Comparison of ENCODE assay signal across 21 cellular contexts in the genomic region with DNA sequence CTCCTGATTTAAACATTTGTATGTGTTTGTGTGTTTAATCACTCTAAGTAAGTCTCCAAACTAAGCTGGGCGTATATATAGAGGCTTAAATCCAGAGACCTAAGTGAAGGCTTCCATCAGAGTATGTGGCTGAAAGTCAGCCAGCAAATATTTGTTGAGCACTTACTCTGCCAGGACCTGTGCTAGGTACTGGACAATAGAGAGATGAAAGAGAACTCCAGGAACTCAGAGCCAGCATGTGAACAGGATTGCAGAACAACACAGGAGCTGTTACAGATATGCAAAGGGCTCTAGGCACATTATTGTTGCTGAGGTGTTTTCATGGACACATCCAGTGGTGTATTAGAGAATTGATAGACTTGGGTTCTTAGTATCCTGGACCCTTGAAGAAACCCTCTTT. TPM values are rescaled to one million over a fixed set of nuclear protein-coding genes. Genes with fewer than 3 reads are reported as not detected.
DNase-seq lines count a peak whose midpoint lies in the region; ATAC-seq, FAIRE-seq and TF ChIP-seq lines count a peak whose summit lies in the region.
"Had no signal": no experiment of that assay in that cellular context is flagged by ENCODE, and none has a peak within 500 bp of the region (broad histone marks: within the 10 kb centered on the region; RNA-seq: fewer than 3 reads in every experiment).

No MANE protein-coding gene starts in this region.

- no peak overlapping the region for H3K4me3 Mint-ChIP-seq in memory B cell
- H3K4me3 Mint-ChIP-seq: B cell, HFFc6 had no signal

- no peak overlapping the region for H3K9ac ChIP-seq in H1 (replicated peaks in 1 of 4; ENCODE audit: extremely low read depth in 1 of 4, low read depth in 3 of 4, low read length in 3 of 4)

- H3K4me1 ChIP-seq in H1 (replicated peaks in 1 of 4; ENCODE audit: control insufficient read depth in 3 of 4, insufficient read depth in 4 of 4, low read length in 3 of 4) (peaks cover 5 to 12% (median 9%) of the 10 kb centered on the region in 4 experiments; a peak in 6 of 7 replicates), upper lobe of right lung (no peaks in the 10 kb centered on the region)
- H3K4me1 ChIP-seq: SJSA1 had no signal

- H3K9me3 ChIP-seq in H1 (ENCODE audit: insufficient read depth in 2 of 2, low read depth in 1 of 2, low read length in 1 of 2), result no peaks in the 10 kb centered on the region
- no peaks in the 10 kb centered on the region for H3K9me3 ChIP-seq in upper lobe of right lung
- H3K9me3 ChIP-seq: MG63, SJSA1 had no signal

- H2AFZ ChIP-seq in H1 (ENCODE audit: low read length), result no peak overlapping the region

- no peak overlapping the region for H2AK5ac ChIP-seq in H1 (ENCODE audit: low read depth, low read length)

- H3K4ac ChIP-seq in H1 (replicated peaks; ENCODE audit: insufficient read length, low read depth, low read length), result no peak overlapping the region

- H3K4me3 ChIP-seq in H1 (ENCODE audit: extremely low read depth in 1 of 4, insufficient read depth in 2 of 4, low read depth in 3 of 4, low read length in 4 of 4) (no peak overlapping the region), upper lobe of right lung (no peak overlapping the region)
- H3K4me3 ChIP-seq: MG63, SJSA1 had no signal

- H3K4me2 ChIP-seq in H1 (ENCODE audit: insufficient read depth in 1 of 2, low read depth in 2 of 2, low read length in 2 of 2), result peak overlapping the region; percentile 4; a peak in 1 of 4 replicates

- POLR2A ChIA-PET in H1 (lab: Charles Lee; ENCODE audit: partially characterized antibody), result interaction anchor here (2.9 kb wide), 1 partner anchor 10 kb away, joined by 11 read pairs; no protein-coding TSS in a partner anchor

- H3K14ac ChIP-seq in H1 (ENCODE audit: insufficient read length), result no peak overlapping the region

- H3K27ac Mint-ChIP-seq in activated naive CD4-positive, alpha-beta T cell treated with anti-CD3 and anti-CD28 coated beads, Interleukin-2, amount 50 U/mL, for 72 hours, result peak overlapping the region; percentile 25 to 48
- H3K27ac Mint-ChIP-seq in memory B cell, result peak overlapping the region; percentile 40
- H3K27ac Mint-ChIP-seq: B cell, HFFc6 had no signal

- H3K27me3 Mint-ChIP-seq in memory B cell, result no peaks in the 10 kb centered on the region
- H3K27me3 Mint-ChIP-seq: B cell, IgD-negative memory B cell had no signal

- H4K5ac ChIP-seq in H1 (ENCODE audit: insufficient read length, low read depth, low read length), result no peak overlapping the region

- TF ChIP-seq POLR2A in H1 (IDR thresholded peaks at IDR 0.05; ENCODE audit: control extremely low read depth in 1 of 2, low read depth in 2 of 2, low read length in 2 of 2), result no peak

- no peaks in the 10 kb centered on the region for H4K20me1 ChIP-seq in H1 (replicated peaks in 1 of 2; ENCODE audit: control insufficient read depth in 1 of 2, insufficient read depth in 2 of 2, low read length in 2 of 2)

- no peak for TF ChIP-seq RAD21 in H1 (IDR thresholded peaks at IDR 0.05 in 1 of 2, conservative IDR thresholded peaks at IDR 0.05 in 1 of 2; ENCODE audit: low read depth in 2 of 2, low read length in 2 of 2)

- no peaks in the 10 kb centered on the region for H3K36me3 ChIP-seq in H1 (ENCODE audit: control insufficient read depth in 2 of 4, insufficient read depth in 4 of 4, low read length in 3 of 4)
- H3K36me3 ChIP-seq in upper lobe of right lung, result peaks cover 6% of the 10 kb centered on the region

- peak; percentile 42 for FAIRE-seq in H1 (lab: Jason Lieb, UNC)
- FAIRE-seq: H54 had no signal

- H4K8ac ChIP-seq in H1 (ENCODE audit: extremely low read depth, insufficient read depth, low read length), result no peak overlapping the region

- no peaks in the 10 kb centered on the region for H3K4me1 Mint-ChIP-seq in memory B cell

- no peak for ATAC-seq in activated naive CD4-positive, alpha-beta T cell treated with anti-CD3 and anti-CD28 coated beads, Interleukin-2, amount 50 U/mL, for 72 hours
- ATAC-seq in memory B cell (ENCODE audit: low read depth) (no peak), upper lobe of right lung (peak; percentile 62)
- ATAC-seq: Panc1 had no signal

- H3K79me2 ChIP-seq in H1 (ENCODE audit: control insufficient read depth in 1 of 2, insufficient read depth in 2 of 2, low read length in 2 of 2), result no peaks in the 10 kb centered on the region

- no peak for TF ChIP-seq CTCF in H1 (IDR thresholded peaks at IDR 0.05; ENCODE audit: control extremely low read depth in 1 of 3, insufficient read depth in 1 of 3, low read depth in 1 of 3, low read length in 3 of 3)
- TF ChIP-seq CTCF in upper lobe of right lung (IDR thresholded peaks at IDR 0.05), result no peak

- H3K36me3 Mint-ChIP-seq in activated naive CD4-positive, alpha-beta T cell treated with anti-CD3 and anti-CD28 coated beads, Interleukin-2, amount 50 U/mL, for 72 hours, result no peaks in the 10 kb centered on the region
- peaks cover 8% of the 10 kb centered on the region for H3K36me3 Mint-ChIP-seq in memory B cell
- H3K36me3 Mint-ChIP-seq: IgD-negative memory B cell had no signal

- no peak overlapping the region for H3K56ac ChIP-seq in H1 (replicated peaks; ENCODE audit: insufficient read length, low read depth, low read length)

- 69% methylated on average over 1 of the region's 1 CpG; no CpG with 5 or more reads in 1 of the 2 experiments for WGBS in H1 (ENCODE audit: extremely low coverage in 1 of 2, insufficient coverage in 1 of 2, insufficient read length in 1 of 2, insufficient replicate concordance in 2 of 2, low coverage in 1 of 2, low lambda C conversion rate in 2 of 2, missing lambda C conversion rate in 1 of 2), 2 experiments

- no peak overlapping the region for H2BK5ac ChIP-seq in H1 (ENCODE audit: low read depth, low read length)

- H3K9me3 Mint-ChIP-seq in activated naive CD4-positive, alpha-beta T cell treated with anti-CD3 and anti-CD28 coated beads, Interleukin-2, amount 50 U/mL, for 72 hours, result no peaks in the 10 kb centered on the region
- H3K9me3 Mint-ChIP-seq in memory B cell, result no peaks in the 10 kb centered on the region
- H3K9me3 Mint-ChIP-seq: HFFc6 had no signal

- H3K27ac ChIP-seq in H1 (ENCODE audit: low read depth, low read length) (no peak overlapping the region), upper lobe of right lung (no peak overlapping the region)
- H3K27ac ChIP-seq: 22Rv1, SJSA1 had no signal

- CTCF ChIA-PET in H1 (lab: Charles Lee; ENCODE audit: partially characterized antibody), result interaction anchor here (0.7 to 1.8 kb wide), 7 partner anchors 10 to 160 kb away, joined by 3 to 6 read pairs (median 4); a partner anchor contains a TSS

- no peaks in the 10 kb centered on the region for H3K23me2 ChIP-seq in H1 (ENCODE audit: low read depth, low read length)

- TF ChIP-seq EP300 in H1 (IDR thresholded peaks at IDR 0.05; ENCODE audit: borderline replicate concordance in 1 of 2, low read depth in 2 of 2, low read length in 2 of 2), result no peak

- H2BK20ac ChIP-seq in H1 (ENCODE audit: low read length), result no peak overlapping the region

- intact Hi-C loops in upper lobe of right lung (cut with DNase I) (no loop called here), head of caudate nucleus (cut with DNase I) (loop anchor here (5.0 to 10.0 kb wide), 2 partner anchors 82 to 155 kb away; a partner anchor contains a TSS)

- no peak overlapping the region for H2BK120ac ChIP-seq in H1 (replicated peaks; ENCODE audit: low read depth, low read length)

- H2BK12ac ChIP-seq in H1 (ENCODE audit: low read depth, low read length), result no peak overlapping the region

- DNase-seq in activated naive CD4-positive, alpha-beta T cell treated with anti-CD3 and anti-CD28 coated beads, Interleukin-2, amount 50 U/mL, for 72 hours (ENCODE audit: low spot score in 2 of 2), result no peak
- DNase-seq in activated naive CD4-positive, alpha-beta T cell treated with Interleukin-2 at 50 U/mL for 16 hours, result no peak
- DNase-seq in H1 (ENCODE audit: low read depth in 1 of 2, low spot score in 2 of 2), result no peak
- no peak for DNase-seq in memory B cell (ENCODE audit: low spot score in 2 of 2)
- no peak for DNase-seq in upper lobe of right lung
- DNase-seq in foreskin melanocyte, result no peak
- DNase-seq in NCI-H446 treated with DMSO at 0.1 percent for 48 hours (lab: John Stamatoyannopoulos, UW), result no peak
- DNase-seq in head of caudate nucleus, result no peak
- DNase-seq: HFFc6, Karpas-422, MG63, NCI-H1048, NCI-H1436 treated with DMSO at 0.1 percent for 48 hours, NCI-H2029 treated with DMSO at 0.1 percent for 48 hours, NCI-H2171 had no signal

- no peak overlapping the region for H2BK15ac ChIP-seq in H1 (ENCODE audit: low read length)

- no peaks in the 10 kb centered on the region for H3K79me1 ChIP-seq in H1 (ENCODE audit: low read depth, low read length)

- no peak overlapping the region for H4K91ac ChIP-seq in H1 (replicated peaks; ENCODE audit: insufficient read length, low read length)

- H3K18ac ChIP-seq in H1 (ENCODE audit: extremely low read depth, low read length), result no peak overlapping the region

- H3K23ac ChIP-seq in H1 (ENCODE audit: insufficient read length), result no peak overlapping the region

- H3K27me3 ChIP-seq in H1 (replicated peaks in 1 of 4; ENCODE audit: control insufficient read depth in 3 of 4, extremely low read depth in 1 of 4, insufficient read depth in 3 of 4, low read length in 3 of 4), result no peaks in the 10 kb centered on the region
- no peaks in the 10 kb centered on the region for H3K27me3 ChIP-seq in upper lobe of right lung
- H3K27me3 ChIP-seq: MG63, SJSA1 had no signal

TF ChIP-seq in H1, 55 proteins besides CTCF, POLR2A, EP300 and RAD21 (continues in another document):
- TF ChIP-seq, protein P1, sequence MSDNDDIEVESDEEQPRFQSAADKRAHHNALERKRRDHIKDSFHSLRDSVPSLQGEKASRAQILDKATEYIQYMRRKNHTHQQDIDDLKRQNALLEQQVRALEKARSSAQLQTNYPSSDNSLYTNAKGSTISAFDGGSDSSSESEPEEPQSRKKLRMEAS (IDR thresholded peaks at IDR 0.05), result no peak
- TF ChIP-seq CBX5 (IDR thresholded peaks at IDR 0.05; ENCODE audit: low read depth, low read length) (no peak), POU5F1 (IDR thresholded peaks at IDR 0.05; ENCODE audit: low read depth, low read length) (no peak), CREB1 (IDR thresholded peaks at IDR 0.05) (no peak), RXRA (IDR thresholded peaks at IDR 0.05; ENCODE audit: insufficient read depth, low read depth, low read length) (no peak), MAFK (IDR thresholded peaks at IDR 0.05; ENCODE audit: low read depth, low read length) (no peak), JUND (IDR thresholded peaks at IDR 0.05; ENCODE audit: low read length) (no peak)

RNA-seq across cellular contexts. Expression of a gene that starts 4.7 kb away (rescaled TPM):
- total RNA-seq in activated naive CD4-positive, alpha-beta T cell treated with anti-CD3 and anti-CD28 coated beads, Interleukin-2, amount 50 U/mL, for 72 hours, result 10 to 100 TPM; 19.1 to 31.4 TPM
- 11.8 and 13.5 TPM in 2 replicates for total RNA-seq in H1 (2021; fragmentation: NEBNext Ultra II Directional; extraction: Animal tissue kit (Norgen Biotek cat#: 25700))
- polyA plus RNA-seq in H1 (2011; rRNA removed), result 14.6 and 14.7 TPM in 2 replicates
- 15.5 TPM for polyA plus RNA-seq in H1 (2011; cell fraction: cytosol; rRNA removed)
- polyA plus RNA-seq in H1 (2011; cell fraction: nucleus; rRNA removed), result 11.2 TPM
- polyA plus RNA-seq in H1 (2012, experiment 1 of 2), result 11.8 to 12.2 TPM (median 12.0 TPM) in 4 replicates
- 19.5 TPM for polyA plus RNA-seq in H1 (2012, experiment 2 of 2)
- polyA plus RNA-seq in H1 (2013, experiment 1 of 2), result 12.6 TPM
- 12.9 TPM for polyA plus RNA-seq in H1 (2013, experiment 2 of 2)
- 8.4 and 11.8 TPM in 2 replicates for polyA minus RNA-seq in H1 (2011; rRNA and poly(A)+ RNA removed)
- polyA minus RNA-seq in H1 (2011; cell fraction: cytosol; rRNA and poly(A)+ RNA removed), result 5.3 TPM
- 5.6 TPM for polyA minus RNA-seq in H1 (2011; cell fraction: nucleus; rRNA and poly(A)+ RNA removed)
- 9.1 TPM for total RNA-seq in upper lobe of right lung
